Comparison of ENCODE assay signal across 1 cellular context in genomic region chr14:50961606-50962259, GRCh38.
TF ChIP-seq lines count a peak whose summit lies in the region.

No MANE protein-coding gene starts in this region.

TF ChIP-seq in WTC11, 78 proteins besides CTCF, POLR2A, EP300 and RAD21 (continued from another document):
- TF ChIP-seq FOXP4 (CRISPR knock-in tag; IDR thresholded peaks at IDR 0.05) (no peak), JUN (CRISPR knock-in tag; IDR thresholded peaks at IDR 0.05) (no peak), MAX (CRISPR knock-in tag; IDR thresholded peaks at IDR 0.05) (no peak), GRHL2 (CRISPR knock-in tag; IDR thresholded peaks at IDR 0.05; ENCODE audit: insufficient replicate concordance, severe bottlenecking) (no peak), CREB1 (CRISPR knock-in tag; IDR thresholded peaks at IDR 0.05) (no peak), ESRRA (CRISPR knock-in tag; IDR thresholded peaks at IDR 0.05; ENCODE audit: borderline replicate concordance) (no peak), TP53 (CRISPR knock-in tag; IDR thresholded peaks at IDR 0.05) (no peak)
